In genomic region chr19:2180114-2180513, GRCh38 we compare ENCODE assay signal across 16 cellular contexts. TPM values are rescaled to one million over a fixed set of nuclear protein-coding genes. Genes with fewer than 3 reads are reported as not detected.
DNase-seq lines count a peak whose midpoint lies in the region; ATAC-seq and TF ChIP-seq lines count a peak whose summit lies in the region.
"Had no signal": no experiment of that assay in that cellular context is flagged by ENCODE, and none has a peak within 500 bp of the region (broad histone marks: within the 10 kb centered on the region; RNA-seq: fewer than 3 reads in every experiment).

No MANE protein-coding gene starts in this region.

- no peak for TF ChIP-seq POLR2A in esophagus squamous epithelium (IDR thresholded peaks at IDR 0.05)

- POLR2A ChIA-PET in CD8-positive, alpha-beta memory T cell (lab: Charles Lee), result no interaction called here

- H3K27ac ChIP-seq in HUES64 (ENCODE audit: low read depth, low read length) (no peak overlapping the region), esophagus squamous epithelium (no peak overlapping the region)
- no peak overlapping the region for H3K27ac ChIP-seq in CD8-positive, alpha-beta memory T cell (ENCODE audit: low read depth, low read length)
- H3K27ac ChIP-seq: 22Rv1 had no signal

- H3K4me1 Mint-ChIP-seq in effector memory CD8-positive, alpha-beta T cell (ENCODE audit: low read depth in 2 of 2), result peaks cover 28 to 30% of the 10 kb centered on the region in 2 donors
- H3K4me1 Mint-ChIP-seq in stimulated activated effector memory CD8-positive, alpha-beta T cell treated with anti-CD3 and anti-CD28 coated beads, Interleukin-12 subunit alpha, Interleukin-12 subunit beta, amount 100 ng/mL, for 72 hours, result peaks cover 70% of the 10 kb centered on the region
- peaks cover 5 to 20% (median 5%) of the 10 kb centered on the region in 3 donors for H3K4me1 Mint-ChIP-seq in CD8-positive, alpha-beta memory T cell

- no peaks in the 10 kb centered on the region for H3K4me1 ChIP-seq in HUES64 (ENCODE audit: insufficient read depth, low read length)
- H3K4me1 ChIP-seq in esophagus squamous epithelium, result peaks cover 6 to 59% (median 19%) of the 10 kb centered on the region in 3 donors
- no peaks in the 10 kb centered on the region for H3K4me1 ChIP-seq in CD8-positive, alpha-beta memory T cell (ENCODE audit: insufficient read depth, low read length)

- peaks cover 16% of the 10 kb centered on the region for H3K36me3 Mint-ChIP-seq in effector memory CD8-positive, alpha-beta T cell (ENCODE audit: insufficient read depth)
- H3K36me3 Mint-ChIP-seq in stimulated activated effector memory CD8-positive, alpha-beta T cell treated with anti-CD3 and anti-CD28 coated beads, Interleukin-12 subunit alpha, Interleukin-12 subunit beta, amount 100 ng/mL, for 72 hours, result peaks cover 99% of the 10 kb centered on the region
- H3K36me3 Mint-ChIP-seq in CD8-positive, alpha-beta memory T cell, result peaks cover 0 to 38% (median 3%) of the 10 kb centered on the region in 3 donors

- peak overlapping the region; percentile 65 to 71 for H3K27ac Mint-ChIP-seq in effector memory CD8-positive, alpha-beta T cell
- peak overlapping the region; percentile 52 for H3K27ac Mint-ChIP-seq in stimulated activated effector memory CD8-positive, alpha-beta T cell treated with anti-CD3 and anti-CD28 coated beads, Interleukin-12 subunit alpha, Interleukin-12 subunit beta, amount 100 ng/mL, for 72 hours
- H3K27ac Mint-ChIP-seq in CD8-positive, alpha-beta memory T cell, result no peak overlapping the region

- H3K4me3 ChIP-seq in HUES64 (ENCODE audit: low read length) (no peak overlapping the region), esophagus squamous epithelium (no peak overlapping the region)
- H3K4me3 ChIP-seq in CD8-positive, alpha-beta memory T cell (ENCODE audit: low read length), result no peak overlapping the region
- H3K4me3 ChIP-seq: K562, Peyer's patch had no signal

- no peaks in the 10 kb centered on the region for H3K9me3 Mint-ChIP-seq in effector memory CD8-positive, alpha-beta T cell
- H3K9me3 Mint-ChIP-seq in stimulated activated effector memory CD8-positive, alpha-beta T cell treated with anti-CD3 and anti-CD28 coated beads, Interleukin-12 subunit alpha, Interleukin-12 subunit beta, amount 100 ng/mL, for 72 hours, result no peaks in the 10 kb centered on the region
- no peaks in the 10 kb centered on the region for H3K9me3 Mint-ChIP-seq in CD8-positive, alpha-beta memory T cell

- WGBS in HUES64, result 96% methylated on average over 19 of the region's 19 CpGs
- 89 to 93% methylated on average over 5 to 11 of the region's 19 CpGs for WGBS in esophagus squamous epithelium, 2 donors

- peak overlapping the region; percentile 26; the same call in 1 of the 2 replicates for H3K9ac ChIP-seq in HUES64 (ENCODE audit: low read depth, low read length)

- H3K9me3 ChIP-seq in HUES64 (ENCODE audit: insufficient read depth, low read depth, low read length) (no peaks in the 10 kb centered on the region), esophagus squamous epithelium (no peaks in the 10 kb centered on the region)
- no peaks in the 10 kb centered on the region for H3K9me3 ChIP-seq in CD8-positive, alpha-beta memory T cell (ENCODE audit: low read length)
- H3K9me3 ChIP-seq: Peyer's patch had no signal

- ATAC-seq in Right ventricle myocardium inferior, result peak; percentile 18
- ATAC-seq in effector memory CD8-positive, alpha-beta T cell (replicated peaks), result no peak
- ATAC-seq in stimulated activated effector memory CD8-positive, alpha-beta T cell treated with anti-CD3 and anti-CD28 coated beads, Interleukin-12 subunit alpha, Interleukin-12 subunit beta, amount 100 ng/mL, for 72 hours, result no peak
- ATAC-seq in esophagus mucosa, result no peak
- ATAC-seq: HCT116, K562 had no signal

- CTCF ChIA-PET in CD8-positive, alpha-beta memory T cell (lab: Charles Lee), result interaction anchor here (0.8 kb wide), 1 partner anchor 24 kb away, joined by 3 read pairs; no protein-coding TSS in a partner anchor

- H3K4me3 Mint-ChIP-seq in effector memory CD8-positive, alpha-beta T cell, result no peak overlapping the region
- H3K4me3 Mint-ChIP-seq in stimulated activated effector memory CD8-positive, alpha-beta T cell treated with anti-CD3 and anti-CD28 coated beads, Interleukin-12 subunit alpha, Interleukin-12 subunit beta, amount 100 ng/mL, for 72 hours, result no peak overlapping the region
- H3K4me3 Mint-ChIP-seq in CD8-positive, alpha-beta memory T cell, result no peak overlapping the region

- intact Hi-C loops in Right ventricle myocardium inferior (cut with DNase I) (no loop called here), cardiac septum (cut with DNase I) (no loop called here), esophagus squamous epithelium (cut with DNase I) (no loop called here)

- DNase-seq in Right ventricle myocardium inferior (ENCODE audit: missing footprints), result no peak
- DNase-seq in cardiac septum (ENCODE audit: low spot score), result no peak
- no peak for DNase-seq in effector memory CD8-positive, alpha-beta T cell
- DNase-seq in stimulated activated effector memory CD8-positive, alpha-beta T cell treated with anti-CD3 and anti-CD28 coated beads, Interleukin-12 subunit alpha, Interleukin-12 subunit beta, amount 100 ng/mL, for 72 hours (ENCODE audit: low spot score in 2 of 2), result no peak
- no peak for DNase-seq in esophagus squamous epithelium (lab: John Stamatoyannopoulos, UW)
- DNase-seq in CD8-positive, alpha-beta memory T cell, result no peak
- DNase-seq: AML-193, COR-L47, NCI-H1105, NCI-H2081 treated with DMSO at 0.1 percent for 48 hours had no signal

- no peaks in the 10 kb centered on the region for H3K27me3 Mint-ChIP-seq in effector memory CD8-positive, alpha-beta T cell
- no peaks in the 10 kb centered on the region for H3K27me3 Mint-ChIP-seq in CD8-positive, alpha-beta memory T cell

- no peak for TF ChIP-seq CTCF in esophagus squamous epithelium (IDR thresholded peaks at IDR 0.05)

- H3K36me3 ChIP-seq in HUES64 (ENCODE audit: insufficient read depth, low read length), result peaks cover 7% of the 10 kb centered on the region
- peaks cover 0 to 64% (median 7%) of the 10 kb centered on the region in 3 donors for H3K36me3 ChIP-seq in esophagus squamous epithelium
- H3K36me3 ChIP-seq in CD8-positive, alpha-beta memory T cell (ENCODE audit: insufficient read depth, low read length), result no peaks in the 10 kb centered on the region

- H3K27me3 ChIP-seq in HUES64 (ENCODE audit: insufficient read depth, low read length) (no peaks in the 10 kb centered on the region), esophagus squamous epithelium (no peaks in the 10 kb centered on the region)
- no peaks in the 10 kb centered on the region for H3K27me3 ChIP-seq in CD8-positive, alpha-beta memory T cell (ENCODE audit: insufficient read depth, low read length, poor library complexity, severe bottlenecking)
- H3K27me3 ChIP-seq: Peyer's patch had no signal

RNA-seq across cellular contexts. Expression of gene DOT1L, which starts 16.4 kb away (rescaled TPM):
- total RNA-seq in Right ventricle myocardium inferior, result 9.7 TPM
- total RNA-seq in cardiac septum, result 15.2 TPM
- 26.7 TPM for polyA plus RNA-seq in HUES64 (2013, experiment 1 of 2)
- polyA plus RNA-seq in HUES64 (2013, experiment 2 of 2), result 30.1 TPM
- total RNA-seq in esophagus squamous epithelium, result 10 to 100 TPM in 3 of 4 donors, 1 to 10 TPM in 1; 8.5 to 24.4 (median 17.0) TPM
- total RNA-seq in CD8-positive, alpha-beta memory T cell, result 10 to 100 TPM; 82.0 to 84.9 TPM
- 1.2 TPM for polyA plus RNA-seq in CD8-positive, alpha-beta memory T cell
- total RNA-seq in esophagus mucosa, result 20.8 TPM

RNA-seq across cellular contexts. Expression of gene AP3D1, which starts 28.7 kb away (rescaled TPM):
- total RNA-seq in Right ventricle myocardium inferior (71.8 TPM), cardiac septum (89.0 TPM), esophagus squamous epithelium (10 to 100 TPM; 47.7 to 99.9 (median 71.8) TPM), esophagus mucosa (84.2 TPM)
- polyA plus RNA-seq in HUES64 (2013, experiment 1 of 2), result 105 TPM
- polyA plus RNA-seq in HUES64 (2013, experiment 2 of 2), result 103 TPM
- 10 to 100 TPM; 96.5 to 99.2 TPM for total RNA-seq in CD8-positive, alpha-beta memory T cell
- 44.2 TPM for polyA plus RNA-seq in CD8-positive, alpha-beta memory T cell

RNA-seq across cellular contexts. Expression of gene PLEKHJ1, which starts 56.0 kb away (rescaled TPM):
- total RNA-seq in Right ventricle myocardium inferior (59.7 TPM), cardiac septum (51.2 TPM), esophagus squamous epithelium (10 to 100 TPM; 44.8 to 56.5 (median 48.8) TPM), esophagus mucosa (48.9 TPM)
- polyA plus RNA-seq in HUES64 (2013, experiment 1 of 2), result 93.8 TPM
- 88.1 TPM for polyA plus RNA-seq in HUES64 (2013, experiment 2 of 2)
- 10 to 100 TPM; 96.6 to 99.1 TPM for total RNA-seq in CD8-positive, alpha-beta memory T cell
- polyA plus RNA-seq in CD8-positive, alpha-beta memory T cell, result 120 TPM

RNA-seq across cellular contexts. Expression of gene SF3A2, which starts 56.5 kb away (rescaled TPM):
- total RNA-seq in Right ventricle myocardium inferior (30.3 TPM), cardiac septum (34.1 TPM), esophagus squamous epithelium (10 to 100 TPM; 19.3 to 39.7 (median 31.3) TPM), esophagus mucosa (45.4 TPM)
- polyA plus RNA-seq in HUES64 (2013, experiment 1 of 2), result 108 TPM
- polyA plus RNA-seq in HUES64 (2013, experiment 2 of 2), result 122 TPM
- 100 to 1,000 TPM; 131 to 138 TPM for total RNA-seq in CD8-positive, alpha-beta memory T cell
- polyA plus RNA-seq in CD8-positive, alpha-beta memory T cell, result 36.2 TPM

Comparison
In these comparisons a context has a peak if more than half of its experiments do, and no peak if none do; other contexts are left out.
1. H3K27ac Mint-ChIP-seq: peak in effector memory CD8-positive, alpha-beta T cell (2 of 2) and stimulated activated effector memory CD8-positive, alpha-beta T cell treated with anti-CD3 and anti-CD28 coated beads, Interleukin-12 subunit alpha, Interleukin-12 subunit beta, amount 100 ng/mL, for 72 hours (single experiment); none in CD8-positive, alpha-beta memory T cell (0 of 8).